5 cellular contexts compared by ENCODE assay signal in genomic region chr5:20369151-20369550, GRCh38.
"Had no signal": no experiment of that assay in that cellular context is flagged by ENCODE, and none has a peak within 500 bp of the region (broad histone marks: within the 10 kb centered on the region; RNA-seq: fewer than 3 reads in every experiment).

No MANE protein-coding gene starts in this region.

- H3K9me3 Mint-ChIP-seq: GM23338, H9 had no signal

- H3K4me3 Mint-ChIP-seq: GM23338, H9 had no signal

- H3K27ac Mint-ChIP-seq: GM23338, H9 had no signal

- DNase-seq: H9, HCEC 1CT, IMR-90 had no signal

- H3K4me1 Mint-ChIP-seq: GM23338, H9 had no signal

- H3K4me3 ChIP-seq: GM23338, K562 had no signal
